In the genomic region with DNA sequence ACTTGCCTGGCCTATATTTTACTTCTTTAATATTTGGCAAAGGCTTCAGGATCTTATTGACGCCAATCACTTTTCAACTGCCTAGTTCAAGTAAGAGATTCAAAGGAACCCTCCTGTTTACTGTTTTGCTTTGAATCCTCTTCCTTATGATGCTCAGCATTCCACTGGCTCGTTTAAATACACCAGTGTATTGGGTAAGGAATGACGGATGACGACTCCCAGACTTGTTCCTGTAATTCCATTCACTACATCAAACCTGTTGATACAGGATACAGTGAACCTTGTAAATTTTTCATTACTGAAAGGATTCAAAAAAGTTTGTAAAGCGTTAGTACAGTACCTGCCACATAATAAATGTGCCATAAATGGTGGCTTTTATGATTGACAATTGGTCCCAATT, we compare ENCODE assay signal across 24 cellular contexts. TPM values are rescaled to one million over a fixed set of nuclear protein-coding genes. Genes with fewer than 3 reads are reported as not detected.
"Had no signal": no experiment of that assay in that cellular context is flagged by ENCODE, and none has a peak within 500 bp of the region (broad histone marks: within the 10 kb centered on the region; RNA-seq: fewer than 3 reads in every experiment).

No MANE protein-coding gene starts in this region.

- H3K36me3 ChIP-seq: colonic mucosa had no signal

- H3K27me3 ChIP-seq: colonic mucosa, heart left ventricle, right atrium auricular region, sigmoid colon, stomach, transverse colon had no signal

- H3K27ac ChIP-seq: colonic mucosa, heart left ventricle, left ventricle myocardium inferior, lower lobe of right lung, right atrium auricular region, sigmoid colon, skin epidermis, stomach, thoracic aorta, transverse colon had no signal

- H3K9me3 ChIP-seq: colonic mucosa, heart left ventricle, left ventricle myocardium inferior, lower lobe of right lung, right atrium auricular region, sigmoid colon, stomach, thoracic aorta, transverse colon had no signal

- ATAC-seq: heart left ventricle, lower lobe of right lung had no signal

- DNase-seq: colonic mucosa; dermis blood vessel endothelial cell; heart left ventricle; hypothalamus; islet precursor cell; left ventricle myocardium inferior; lower lobe of right lung; mesenchymal stem cell; midbrain; posterior cingulate gyrus; sigmoid colon; stimulated activated CD4-positive, alpha-beta T cell treated with anti-CD3 and anti-CD28 coated beads, Interleukin-2, amount 100 ng/mL, for 24 hours; stimulated activated CD4-positive, alpha-beta T cell treated with anti-CD3 and anti-CD28 coated beads, Interleukin-4, amount 100 ng/mL, for 4 hours; stimulated activated naive CD4-positive, alpha-beta T cell; stomach; substantia nigra; transverse colon had no signal

- H3K4me1 ChIP-seq: colonic mucosa, lower lobe of right lung, right atrium auricular region, sigmoid colon, transverse colon had no signal

- H3K4me3 ChIP-seq: colonic mucosa, heart left ventricle, left ventricle myocardium inferior, lower lobe of right lung, right atrium auricular region, sigmoid colon, skin epidermis, stomach, thoracic aorta, transverse colon had no signal

RNA-seq across cellular contexts. Expression of a gene that starts 1.7 kb away (rescaled TPM):
- total RNA-seq: dermis blood vessel endothelial cell, glomerular endothelial cell, heart left ventricle, left ventricle myocardium inferior, osteocyte, right atrium auricular region, thoracic aorta, ureter had no signal
- polyA plus RNA-seq: endothelial cell of umbilical vein had no signal
